Comparison of ENCODE assay signal across 8 cellular contexts in genomic region chr16:4682616-4683254, GRCh38. TPM values are rescaled to one million over a fixed set of nuclear protein-coding genes. Genes with fewer than 3 reads are reported as not detected.
DNase-seq lines count a peak whose midpoint lies in the region; ATAC-seq, FAIRE-seq and TF ChIP-seq lines count a peak whose summit lies in the region.

No MANE protein-coding gene starts in this region.

- no peaks in the 10 kb centered on the region for H3K9me3 Mint-ChIP-seq in CD8-positive, alpha-beta T cell

- peaks cover 41% of the 10 kb centered on the region for H3K36me3 Mint-ChIP-seq in CD8-positive, alpha-beta T cell

- H3K9ac ChIP-seq in HepG2 (ENCODE audit: insufficient read depth, low read depth, low read length), result no peak overlapping the region

- H3K9me3 ChIP-seq in CD8-positive, alpha-beta T cell (ENCODE audit: low read length), result no peaks in the 10 kb centered on the region
- H3K9me3 ChIP-seq in HepG2 (ENCODE audit: low read length) (no peaks in the 10 kb centered on the region), transverse colon (no peaks in the 10 kb centered on the region)
- H3K9me3 ChIP-seq in effector memory CD4-positive, alpha-beta T cell (ENCODE audit: control insufficient read depth, low read length), result no peaks in the 10 kb centered on the region

- BruUV-seq in HepG2 (replicated peaks; lab: Mats Ljungman, UMichigan), result no TSS peak

- H3K27me3 ChIP-seq in CD8-positive, alpha-beta T cell (ENCODE audit: insufficient read depth, low read length), result no peaks in the 10 kb centered on the region
- H3K27me3 ChIP-seq in HepG2 (ENCODE audit: control insufficient read depth in 1 of 2, insufficient read depth in 2 of 2, low read length in 2 of 2) (no peaks in the 10 kb centered on the region), transverse colon (no peaks in the 10 kb centered on the region)
- no peaks in the 10 kb centered on the region for H3K27me3 ChIP-seq in effector memory CD4-positive, alpha-beta T cell (replicated peaks; ENCODE audit: control insufficient read depth, insufficient read depth, low read length, poor library complexity, severe bottlenecking)

- H4K20me1 ChIP-seq in HepG2 (ENCODE audit: insufficient read depth, low read length), result no peaks in the 10 kb centered on the region

- H3K27ac Mint-ChIP-seq in CD8-positive, alpha-beta T cell, result no peak overlapping the region

- no peak overlapping the region for H3K27ac ChIP-seq in CD8-positive, alpha-beta T cell (ENCODE audit: low read depth, low read length)
- H3K27ac ChIP-seq in HepG2 (ENCODE audit: extremely low read length, insufficient read depth, low read length) (peak overlapping the region; percentile 52), transverse colon (peak overlapping the region in 1 of 4 donors; percentile 25)
- no peak overlapping the region for H3K27ac ChIP-seq in effector memory CD4-positive, alpha-beta T cell (ENCODE audit: insufficient read depth, low read length, poor library complexity, severe bottlenecking)

- intact Hi-C loops in CD8-positive, alpha-beta T cell (cut with DNase I, micrococcal nuclease), result no loop called here
- intact Hi-C loops in HepG2 (cut with micrococcal nuclease; ENCODE audit: unreplicated experiment) (no loop called here), transverse colon (cut with DNase I; ENCODE audit: low total_unique reads) (no loop called here)

- peak; percentile 30 for ATAC-seq in CD8-positive, alpha-beta T cell
- peak; percentile 60 for ATAC-seq in HepG2
- ATAC-seq in GM21423 (IDR thresholded peaks at IDR 0.05; ENCODE audit: unreplicated experiment), result no peak

- no peak for TF ChIP-seq EP300 in HepG2 (IDR thresholded peaks at IDR 0.05; ENCODE audit: low read depth in 2 of 2, low read length in 2 of 2)
- TF ChIP-seq EP300 in HepG2 (CRISPR knock-in tag; IDR thresholded peaks at IDR 0.05; ENCODE audit: borderline replicate concordance), result no peak
- TF ChIP-seq EP300 in transverse colon (IDR thresholded peaks at IDR 0.05; ENCODE audit: low read depth), result no peak

- H3K4me1 Mint-ChIP-seq in CD8-positive, alpha-beta T cell (ENCODE audit: low read depth), result peaks cover 17% of the 10 kb centered on the region

- H3K27me3 Mint-ChIP-seq in CD8-positive, alpha-beta T cell (ENCODE audit: low read depth), result no peaks in the 10 kb centered on the region

- TF ChIP-seq CTCF in CD8-positive, alpha-beta T cell (IDR thresholded peaks at IDR 0.05), result no peak
- TF ChIP-seq CTCF in HepG2 (CRISPR knock-in tag; IDR thresholded peaks at IDR 0.05) (peak; percentile 74), transverse colon (IDR thresholded peaks at IDR 0.05) (peak in 4 of 5 experiments; percentile 33 to 35 (median 34))

- H3K4me2 ChIP-seq in HepG2 (ENCODE audit: low read depth, low read length), result no peak overlapping the region

- POLR2A ChIA-PET in CD8-positive, alpha-beta T cell (lab: Charles Lee), result no interaction called here
- POLR2A ChIA-PET in HepG2 (lab: Yijun Ruan, JAX), result interaction anchor here (0.9 to 1.2 kb wide), 2 partner anchors 19 to 59 kb away, joined by 3 to 5 read pairs; no protein-coding TSS in a partner anchor

- FAIRE-seq in HepG2 (lab: Jason Lieb, UNC), result no peak

- in situ Hi-C loops in HepG2 (cut with HindIII; ENCODE audit: extremely low pct_ligation_motif_present, low pct_unique_long_range_greater_than_20kb) (no loop called here), transverse colon (cut with MboI; ENCODE audit: low pct_ligation_motif_present in 1 of 4, low pct_unique_long_range_greater_than_20kb in 1 of 4, low sequenced_read_pairs in 3 of 4) (no loop called here)

- H3K36me3 ChIP-seq in CD8-positive, alpha-beta T cell (ENCODE audit: insufficient read depth, low read length), result peaks cover 23% of the 10 kb centered on the region
- H3K36me3 ChIP-seq in HepG2 (replicated peaks in 1 of 2; ENCODE audit: control insufficient read depth in 1 of 2, insufficient read depth in 2 of 2, low read length in 2 of 2), result peaks cover 30 to 67% of the 10 kb centered on the region in 2 experiments; a peak in 4 of 5 replicates
- H3K36me3 ChIP-seq in transverse colon, result peaks cover 0 to 20% (median 5%) of the 10 kb centered on the region in 4 donors
- H3K36me3 ChIP-seq in effector memory CD4-positive, alpha-beta T cell (ENCODE audit: control insufficient read depth, insufficient read depth, low read length), result peaks cover 59% of the 10 kb centered on the region

- TF ChIP-seq RAD21 in HepG2 (CRISPR knock-in tag; IDR thresholded peaks at IDR 0.05), result peak; percentile 60; the same call in 1 of the 2 replicates

- no peak overlapping the region for H3K4me3 Mint-ChIP-seq in CD8-positive, alpha-beta T cell

- H3K4me3 ChIP-seq in CD8-positive, alpha-beta T cell (ENCODE audit: low read depth, low read length), result no peak overlapping the region
- H3K4me3 ChIP-seq in HepG2 (replicated peaks in 1 of 3; ENCODE audit: insufficient read depth in 1 of 3, low read depth in 2 of 3, low read length in 3 of 3) (no peak overlapping the region), transverse colon (no peak overlapping the region)
- no peak overlapping the region for H3K4me3 ChIP-seq in effector memory CD4-positive, alpha-beta T cell (ENCODE audit: insufficient read depth, low read depth, low read length, poor library complexity, severe bottlenecking)

- 90% methylated on average over 28 of the region's 36 CpGs for WGBS in HepG2 (ENCODE audit: low lambda C conversion rate)
- 87% methylated on average over 29 of the region's 36 CpGs; no CpG with 5 or more reads in 1 of the 2 donors for WGBS in transverse colon (ENCODE audit: low coverage in 1 of 2), 2 donors

- 0 out of 4 replicates have a peak, but pooled peaks of 1 of the 2 experiments have one; percentile 20 for TF ChIP-seq POLR2A in HepG2 (IDR thresholded peaks at IDR 0.05; ENCODE audit: insufficient read depth in 1 of 2, low read depth in 2 of 2, low read length in 2 of 2)
- TF ChIP-seq POLR2A in transverse colon (IDR thresholded peaks at IDR 0.05), result no peak

- H3K79me2 ChIP-seq in HepG2 (ENCODE audit: insufficient read depth, low read length), result no peaks in the 10 kb centered on the region

- no peak overlapping the region for H2AFZ ChIP-seq in HepG2 (ENCODE audit: low read length)

- peak in 2 of 7 experiments; percentile 47 to 48 for DNase-seq in CD8-positive, alpha-beta T cell
- DNase-seq in M059J (ENCODE audit: low read depth) (peak; percentile 50), amniotic epithelial cell (ENCODE audit: low read depth) (peak; percentile 25), HepG2 (ENCODE audit: low spot score) (peak; percentile 65), transverse colon (no peak), DMS114 treated with DMSO at 0.1 percent for 48 hours (lab: John Stamatoyannopoulos, UW; ENCODE audit: unreplicated experiment) (no peak)
- DNase-seq in effector memory CD4-positive, alpha-beta T cell, result no peak

- H3K4me1 ChIP-seq in CD8-positive, alpha-beta T cell (ENCODE audit: insufficient read depth, low read length), result peaks cover 24% of the 10 kb centered on the region
- H3K4me1 ChIP-seq in HepG2 (ENCODE audit: insufficient read depth, low read length) (peaks cover 16% of the 10 kb centered on the region), transverse colon (peaks cover 0 to 26% (median 18%) of the 10 kb centered on the region in 4 donors)
- H3K4me1 ChIP-seq in effector memory CD4-positive, alpha-beta T cell (ENCODE audit: control insufficient read depth, insufficient read depth, low read length, poor library complexity, severe bottlenecking), result no peaks in the 10 kb centered on the region

- CTCF ChIA-PET in CD8-positive, alpha-beta T cell (lab: Charles Lee), result interaction anchor here (0.6 kb wide), 1 partner anchor 59 kb away, joined by 4 read pairs; no protein-coding TSS in a partner anchor
- CTCF ChIA-PET in HepG2 (lab: Yijun Ruan, JAX; ENCODE audit: low intra/inter-chr PET ratio, low total read pairs), result no interaction called here

RNA-seq across cellular contexts. Expression of gene NUDT16L1, which starts 10.6 kb away (rescaled TPM):
- 10 to 100 TPM; 72.9 to 76.5 TPM for total RNA-seq in CD8-positive, alpha-beta T cell
- total RNA-seq in M059J (2014; rRNA removed; shearing (Covaris generic)), result 21.1 and 25.7 TPM in 2 replicates
- total RNA-seq in HepG2 (2016; rRNA removed; fragmentation: Illumina TruSeq; extraction: Trizol) (40.5 and 41.0 TPM in 2 replicates), transverse colon (10 to 100 TPM; 32.6 to 62.7 (median 54.3) TPM)
- total RNA-seq in HepG2 (2016; cell fraction: cytosol; rRNA removed; fragmentation: Illumina TruSeq; extraction: Trizol; ENCODE audit: low read depth), result 10.3 and 11.1 TPM in 2 replicates
- total RNA-seq in HepG2 (2016; cell fraction: insoluble cytoplasmic fraction; rRNA removed; fragmentation: Illumina TruSeq; extraction: Trizol), result 42.6 and 42.7 TPM in 2 replicates
- 18.6 and 20.4 TPM in 2 replicates for total RNA-seq in HepG2 (2016; cell fraction: membrane; rRNA removed; fragmentation: Illumina TruSeq; extraction: Trizol)
- total RNA-seq in HepG2 (2016; cell fraction: nucleus; rRNA removed; fragmentation: Illumina TruSeq; extraction: Trizol), result 16.9 and 17.3 TPM in 2 replicates
- 28.0 and 28.9 TPM in 2 replicates for polyA plus RNA-seq in HepG2 (2011; rRNA removed)
- 27.9 and 47.5 TPM in 2 replicates for polyA plus RNA-seq in HepG2 (2011; cell fraction: cytosol; rRNA removed)
- 33.3 and 34.9 TPM in 2 replicates for polyA plus RNA-seq in HepG2 (2011; cell fraction: nucleus; rRNA removed)
- polyA plus RNA-seq in HepG2 (2012), result 17.6 and 17.9 TPM in 2 replicates
- 13.1 and 13.9 TPM in 2 replicates for polyA plus RNA-seq in HepG2 (2016; cell fraction: cytosol; fragmentation: Illumina TruSeq; extraction: Trizol; ENCODE audit: low read depth)
- polyA plus RNA-seq in HepG2 (2016; cell fraction: insoluble cytoplasmic fraction; fragmentation: Illumina TruSeq; extraction: Trizol; ENCODE audit: low read depth), result 49.7 and 50.3 TPM in 2 replicates
- 15.2 and 17.7 TPM in 2 replicates for polyA plus RNA-seq in HepG2 (2016; cell fraction: membrane; fragmentation: Illumina TruSeq; extraction: Trizol; ENCODE audit: low read depth)
- 32.3 and 35.4 TPM in 2 replicates for polyA plus RNA-seq in HepG2 (2016; cell fraction: nucleus; fragmentation: Illumina TruSeq; extraction: Trizol; ENCODE audit: insufficient read depth, low read depth)
- polyA minus RNA-seq in HepG2 (2011; rRNA and poly(A)+ RNA removed; ENCODE audit: low replicate concordance), result 14.3 and 41.1 TPM in 2 replicates
- 8.9 and 10.9 TPM in 2 replicates for polyA minus RNA-seq in HepG2 (2011; cell fraction: cytosol; rRNA and poly(A)+ RNA removed)
- 10.6 and 11.6 TPM in 2 replicates for polyA minus RNA-seq in HepG2 (2011; cell fraction: nucleus; rRNA and poly(A)+ RNA removed)

RNA-seq across cellular contexts. Expression of gene ANKS3, which starts 51.3 kb away (rescaled TPM):
- total RNA-seq in CD8-positive, alpha-beta T cell, result 10 to 100 TPM in 1 of 2 experiments, 1 to 10 TPM in 1; 8.6 to 11.8 TPM
- total RNA-seq in M059J (2014; rRNA removed; shearing (Covaris generic)), result 9.3 and 15.8 TPM in 2 replicates
- total RNA-seq in HepG2 (2016; rRNA removed; fragmentation: Illumina TruSeq; extraction: Trizol) (6.6 and 15.9 TPM in 2 replicates), transverse colon (10 to 100 TPM; 14.9 to 38.4 (median 25.0) TPM)
- total RNA-seq in HepG2 (2016; cell fraction: cytosol; rRNA removed; fragmentation: Illumina TruSeq; extraction: Trizol; ENCODE audit: low read depth), result 34.4 and 34.9 TPM in 2 replicates
- 6.2 and 13.8 TPM in 2 replicates for total RNA-seq in HepG2 (2016; cell fraction: insoluble cytoplasmic fraction; rRNA removed; fragmentation: Illumina TruSeq; extraction: Trizol)
- total RNA-seq in HepG2 (2016; cell fraction: membrane; rRNA removed; fragmentation: Illumina TruSeq; extraction: Trizol), result 29.2 and 30.9 TPM in 2 replicates
- total RNA-seq in HepG2 (2016; cell fraction: nucleus; rRNA removed; fragmentation: Illumina TruSeq; extraction: Trizol), result 17.3 and 17.4 TPM in 2 replicates
- polyA plus RNA-seq in HepG2 (2011; rRNA removed), result 11.4 and 14.4 TPM in 2 replicates
- 5.8 and 7.5 TPM in 2 replicates for polyA plus RNA-seq in HepG2 (2011; cell fraction: cytosol; rRNA removed)
- polyA plus RNA-seq in HepG2 (2011; cell fraction: nucleus; rRNA removed), result 58.0 and 68.7 TPM in 2 replicates
- 6.3 and 7.6 TPM in 2 replicates for polyA plus RNA-seq in HepG2 (2012)
- polyA plus RNA-seq in HepG2 (2016; cell fraction: cytosol; fragmentation: Illumina TruSeq; extraction: Trizol; ENCODE audit: low read depth), result 2.4 and 2.5 TPM in 2 replicates
- polyA plus RNA-seq in HepG2 (2016; cell fraction: insoluble cytoplasmic fraction; fragmentation: Illumina TruSeq; extraction: Trizol; ENCODE audit: low read depth), result 3.9 and 5.0 TPM in 2 replicates
- polyA plus RNA-seq in HepG2 (2016; cell fraction: membrane; fragmentation: Illumina TruSeq; extraction: Trizol; ENCODE audit: low read depth), result 3.0 and 4.2 TPM in 2 replicates
- polyA plus RNA-seq in HepG2 (2016; cell fraction: nucleus; fragmentation: Illumina TruSeq; extraction: Trizol; ENCODE audit: insufficient read depth, low read depth), result 32.9 and 37.2 TPM in 2 replicates
- 23.8 and 32.8 TPM in 2 replicates for polyA minus RNA-seq in HepG2 (2011; rRNA and poly(A)+ RNA removed; ENCODE audit: low replicate concordance)
- 3.9 and 4.8 TPM in 2 replicates for polyA minus RNA-seq in HepG2 (2011; cell fraction: cytosol; rRNA and poly(A)+ RNA removed)
- polyA minus RNA-seq in HepG2 (2011; cell fraction: nucleus; rRNA and poly(A)+ RNA removed), result 25.6 and 28.0 TPM in 2 replicates

RNA-seq across cellular contexts. Expression of gene DNAAF8, which starts 51.6 kb away (rescaled TPM):
- not detected for total RNA-seq in CD8-positive, alpha-beta T cell
- 0.81 and 1.4 TPM in 2 replicates for total RNA-seq in M059J (2014; rRNA removed; shearing (Covaris generic))
- 0.38 and 0.44 TPM in 2 replicates for total RNA-seq in HepG2 (2016; rRNA removed; fragmentation: Illumina TruSeq; extraction: Trizol)
- total RNA-seq in HepG2 (2016; cell fraction: cytosol; rRNA removed; fragmentation: Illumina TruSeq; extraction: Trizol; ENCODE audit: low read depth), result 0.44 and 0.81 TPM in 2 replicates
- total RNA-seq in HepG2 (2016; cell fraction: insoluble cytoplasmic fraction; rRNA removed; fragmentation: Illumina TruSeq; extraction: Trizol), result 0.15 TPM in 1 of 2 replicates, not detected in the other
- 0.14 and 0.65 TPM in 2 replicates for total RNA-seq in HepG2 (2016; cell fraction: membrane; rRNA removed; fragmentation: Illumina TruSeq; extraction: Trizol)
- 0.31 TPM in 1 of 2 replicates, not detected in the other for total RNA-seq in HepG2 (2016; cell fraction: nucleus; rRNA removed; fragmentation: Illumina TruSeq; extraction: Trizol)
- 0.27 TPM in 1 of 2 replicates, not detected in the other for polyA plus RNA-seq in HepG2 (2011; rRNA removed)
- 0.03 and 0.16 TPM in 2 replicates for polyA plus RNA-seq in HepG2 (2011; cell fraction: cytosol; rRNA removed)
- not detected in 2 replicates for polyA plus RNA-seq in HepG2 (2011; cell fraction: nucleus; rRNA removed)
- polyA plus RNA-seq in HepG2 (2012), result 0.12 and 0.21 TPM in 2 replicates
- polyA plus RNA-seq in HepG2 (2016; cell fraction: cytosol; fragmentation: Illumina TruSeq; extraction: Trizol; ENCODE audit: low read depth), result 0.15 and 0.24 TPM in 2 replicates
- polyA plus RNA-seq in HepG2 (2016; cell fraction: insoluble cytoplasmic fraction; fragmentation: Illumina TruSeq; extraction: Trizol; ENCODE audit: low read depth), result 0.34 and 0.57 TPM in 2 replicates
- polyA plus RNA-seq in HepG2 (2016; cell fraction: membrane; fragmentation: Illumina TruSeq; extraction: Trizol; ENCODE audit: low read depth), result 0.17 and 0.40 TPM in 2 replicates
- not detected in 2 replicates for polyA plus RNA-seq in HepG2 (2016; cell fraction: nucleus; fragmentation: Illumina TruSeq; extraction: Trizol; ENCODE audit: insufficient read depth, low read depth)
- polyA minus RNA-seq in HepG2 (2011; rRNA and poly(A)+ RNA removed; ENCODE audit: low replicate concordance), result 0.70 TPM in 1 of 2 replicates, not detected in the other
- polyA minus RNA-seq in HepG2 (2011; cell fraction: cytosol; rRNA and poly(A)+ RNA removed), result not detected in 2 replicates
- polyA minus RNA-seq in HepG2 (2011; cell fraction: nucleus; rRNA and poly(A)+ RNA removed), result 0.50 TPM in 1 of 2 replicates, not detected in the other
- 1 to 10 TPM in 1 of 4 donors, under 1 TPM in 2, not detected in 1; 0.55 to 2.9 (median 0.60) TPM for total RNA-seq in transverse colon

RNA-seq across cellular contexts. Expression of gene MGRN1, which starts 58.1 kb away (rescaled TPM):
- 10 to 100 TPM; 46.5 to 48.6 TPM for total RNA-seq in CD8-positive, alpha-beta T cell
- 30.9 and 46.2 TPM in 2 replicates for total RNA-seq in M059J (2014; rRNA removed; shearing (Covaris generic))
- 11.9 and 14.8 TPM in 2 replicates for total RNA-seq in HepG2 (2016; rRNA removed; fragmentation: Illumina TruSeq; extraction: Trizol)
- 6.7 and 12.0 TPM in 2 replicates for total RNA-seq in HepG2 (2016; cell fraction: cytosol; rRNA removed; fragmentation: Illumina TruSeq; extraction: Trizol; ENCODE audit: low read depth)
- total RNA-seq in HepG2 (2016; cell fraction: insoluble cytoplasmic fraction; rRNA removed; fragmentation: Illumina TruSeq; extraction: Trizol), result 13.0 and 13.6 TPM in 2 replicates
- total RNA-seq in HepG2 (2016; cell fraction: membrane; rRNA removed; fragmentation: Illumina TruSeq; extraction: Trizol), result 14.0 and 16.7 TPM in 2 replicates
- 17.0 and 22.2 TPM in 2 replicates for total RNA-seq in HepG2 (2016; cell fraction: nucleus; rRNA removed; fragmentation: Illumina TruSeq; extraction: Trizol)
- polyA plus RNA-seq in HepG2 (2011; rRNA removed), result 11.6 and 12.6 TPM in 2 replicates
- polyA plus RNA-seq in HepG2 (2011; cell fraction: cytosol; rRNA removed), result 4.9 and 6.2 TPM in 2 replicates
- 87.1 and 98.5 TPM in 2 replicates for polyA plus RNA-seq in HepG2 (2011; cell fraction: nucleus; rRNA removed)
- polyA plus RNA-seq in HepG2 (2012), result 31.8 and 31.9 TPM in 2 replicates
- polyA plus RNA-seq in HepG2 (2016; cell fraction: cytosol; fragmentation: Illumina TruSeq; extraction: Trizol; ENCODE audit: low read depth), result 3.9 and 4.3 TPM in 2 replicates
- 22.5 and 31.3 TPM in 2 replicates for polyA plus RNA-seq in HepG2 (2016; cell fraction: insoluble cytoplasmic fraction; fragmentation: Illumina TruSeq; extraction: Trizol; ENCODE audit: low read depth)
- 11.4 and 11.5 TPM in 2 replicates for polyA plus RNA-seq in HepG2 (2016; cell fraction: membrane; fragmentation: Illumina TruSeq; extraction: Trizol; ENCODE audit: low read depth)
- 54.4 and 55.4 TPM in 2 replicates for polyA plus RNA-seq in HepG2 (2016; cell fraction: nucleus; fragmentation: Illumina TruSeq; extraction: Trizol; ENCODE audit: insufficient read depth, low read depth)
- polyA minus RNA-seq in HepG2 (2011; rRNA and poly(A)+ RNA removed; ENCODE audit: low replicate concordance), result 12.5 and 23.7 TPM in 2 replicates
- polyA minus RNA-seq in HepG2 (2011; cell fraction: cytosol; rRNA and poly(A)+ RNA removed), result 16.2 and 19.1 TPM in 2 replicates
- polyA minus RNA-seq in HepG2 (2011; cell fraction: nucleus; rRNA and poly(A)+ RNA removed), result 26.4 and 28.5 TPM in 2 replicates
- total RNA-seq in transverse colon, result 100 to 1,000 TPM in 1 of 4 donors, 10 to 100 TPM in 3; 49.1 to 127 (median 79.5) TPM

Comparison
In these comparisons a context has a peak if more than half of its experiments do, and no peak if none do; other contexts are left out.
1. DNase-seq: peak in M059J (single experiment), amniotic epithelial cell (single experiment) and HepG2 (single experiment); none in transverse colon (single experiment), DMS114 treated with DMSO at 0.1 percent for 48 hours (single experiment) and effector memory CD4-positive, alpha-beta T cell (0 of 3).